In the genomic region with DNA sequence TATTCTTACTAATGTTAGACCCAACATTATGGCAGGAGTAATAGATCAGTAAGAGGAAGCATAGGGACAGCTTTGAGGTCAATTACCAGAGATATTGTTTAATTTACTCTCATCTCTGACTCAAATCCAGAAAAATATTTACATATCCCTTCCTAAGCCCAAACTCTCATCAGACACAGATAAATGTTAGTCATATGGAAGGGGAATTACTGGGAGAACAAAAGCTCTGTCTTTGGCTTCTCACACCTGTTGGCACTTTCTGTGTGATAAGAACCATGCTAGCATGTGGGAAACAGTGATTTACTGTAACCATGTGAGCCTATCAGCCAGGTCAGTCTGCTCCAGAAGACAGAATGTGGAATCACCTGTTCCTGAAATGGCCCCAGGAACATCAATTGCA, we compare ENCODE assay signal across 15 cellular contexts.
"Had no signal": no experiment of that assay in that cellular context is flagged by ENCODE, and none has a peak within 500 bp of the region (broad histone marks: within the 10 kb centered on the region; RNA-seq: fewer than 3 reads in every experiment).

No MANE protein-coding gene starts in this region.

- H3K4me2 ChIP-seq: smooth muscle cell had no signal

- H3K9me3 ChIP-seq: lower lobe of right lung, right atrium auricular region, thyroid gland, vagina had no signal

- H3K27me3 ChIP-seq: right atrium auricular region, thyroid gland, vagina had no signal

- DNase-seq: activated CD4-positive, alpha-beta T cell treated with anti-CD3 and anti-CD28 coated beads for 1 hour; activated CD4-positive, alpha-beta T cell treated with anti-CD3 and anti-CD28 coated beads, Interleukin-2, amount 50 U/mL, for 48 hours; activated CD8-positive, alpha-beta memory T cell treated with anti-CD3 and anti-CD28 coated beads, Interleukin-2, amount 10 ng/mL, durations not matched to agents 7 days and 5 days; activated effector memory CD4-positive, alpha-beta T cell treated with Interleukin-2 at 50 U/mL for 16 hours; activated T-cell treated with anti-CD3 and anti-CD28 coated beads, Interleukin-2, amount 50 U/mL, for 24 hours; amniotic stem cell; lower lobe of right lung; naive thymus-derived CD8-positive, alpha-beta T cell; posterior cingulate gyrus; thyroid gland had no signal

- H3K36me3 ChIP-seq: lower lobe of right lung, right atrium auricular region, thyroid gland, vagina had no signal

- ATAC-seq: activated CD8-positive, alpha-beta memory T cell treated with anti-CD3 and anti-CD28 coated beads, Interleukin-2, amount 10 ng/mL, durations not matched to agents 7 days and 5 days; activated naive CD4-positive, alpha-beta T cell treated with anti-CD3 and anti-CD28 coated beads, Interleukin-2, amount 50 U/mL, for 72 hours; lower lobe of right lung; naive thymus-derived CD8-positive, alpha-beta T cell; stimulated activated effector memory CD8-positive, alpha-beta T cell treated with anti-CD3 and anti-CD28 coated beads, Interleukin-12 subunit alpha, Interleukin-12 subunit beta, amount 100 ng/mL, for 72 hours had no signal

- H3K27ac ChIP-seq: lower lobe of right lung, right atrium auricular region, thyroid gland, vagina had no signal

- H3K4me3 ChIP-seq: lower lobe of right lung, right atrium auricular region, smooth muscle cell, thyroid gland, vagina had no signal

- H3K4me1 ChIP-seq: lower lobe of right lung, right atrium auricular region, thyroid gland, vagina had no signal
